9 cellular contexts compared by ENCODE assay signal in genomic region chr2:43604674-43605073, GRCh38.
"Had no signal": no experiment of that assay in that cellular context is flagged by ENCODE, and none has a peak within 500 bp of the region (broad histone marks: within the 10 kb centered on the region; RNA-seq: fewer than 3 reads in every experiment).

No MANE protein-coding gene starts in this region.

- H3K27me3 ChIP-seq: adrenal gland, SJSA1 had no signal

- H3K4me3 Mint-ChIP-seq: activated CD8-positive, alpha-beta T cell treated with anti-CD3 and anti-CD28 coated beads for 36 hours; activated naive CD8-positive, alpha-beta T cell treated with anti-CD3 and anti-CD28 coated beads, Interleukin-2, amount 10 ng/mL, durations not matched to agents 7 days and 5 days had no signal

- H3K27me3 Mint-ChIP-seq: activated naive CD8-positive, alpha-beta T cell treated with anti-CD3 and anti-CD28 coated beads, Interleukin-2, amount 10 ng/mL, durations not matched to agents 7 days and 5 days had no signal

- H3K4me1 ChIP-seq: adrenal gland, SJSA1 had no signal

- H3K9me3 Mint-ChIP-seq: activated CD8-positive, alpha-beta T cell treated with anti-CD3 and anti-CD28 coated beads for 36 hours; activated naive CD8-positive, alpha-beta T cell treated with anti-CD3 and anti-CD28 coated beads, Interleukin-2, amount 10 ng/mL, durations not matched to agents 7 days and 5 days had no signal

- H3K36me3 Mint-ChIP-seq: activated naive CD8-positive, alpha-beta T cell treated with anti-CD3 and anti-CD28 coated beads, Interleukin-2, amount 10 ng/mL, durations not matched to agents 7 days and 5 days had no signal

- H3K36me3 ChIP-seq: adrenal gland, SJSA1 had no signal

- H3K27ac ChIP-seq: adrenal gland, SJSA1 had no signal

- H3K9me3 ChIP-seq: adrenal gland, SJSA1 had no signal

- H3K4me3 ChIP-seq: adrenal gland, SJSA1 had no signal

- DNase-seq: activated CD4-positive, CD25-positive, alpha-beta regulatory T cell treated with anti-CD3 and anti-CD28 coated beads, Interleukin-2, amount 50 U/mL, for 72 hours; activated CD8-positive, alpha-beta memory T cell treated with anti-CD3 and anti-CD28 coated beads, Interleukin-2, amount 50 U/mL, for 4 hours; activated naive CD8-positive, alpha-beta T cell treated with anti-CD3 and anti-CD28 coated beads, Interleukin-2, amount 10 ng/mL, durations not matched to agents 7 days and 5 days; cerebellar nuclear complex; NCI-H1436 treated with DMSO at 0.1 percent for 48 hours; NCI-H187 had no signal

- H3K27ac Mint-ChIP-seq: activated CD8-positive, alpha-beta T cell treated with anti-CD3 and anti-CD28 coated beads for 36 hours; activated naive CD8-positive, alpha-beta T cell treated with anti-CD3 and anti-CD28 coated beads, Interleukin-2, amount 10 ng/mL, durations not matched to agents 7 days and 5 days had no signal
